ENCODE assay signal across 18 cellular contexts in genomic region chr18:67476585-67476984, GRCh38.
"Had no signal": no experiment of that assay in that cellular context is flagged by ENCODE, and none has a peak within 500 bp of the region (broad histone marks: within the 10 kb centered on the region; RNA-seq: fewer than 3 reads in every experiment).

No MANE protein-coding gene starts in this region.

- H3K4me1 Mint-ChIP-seq: activated CD8-positive, alpha-beta memory T cell treated with anti-CD3 and anti-CD28 coated beads, Interleukin-2, amount 10 ng/mL, durations not matched to agents 7 days and 5 days had no signal

- H3K4me3 Mint-ChIP-seq: activated CD8-positive, alpha-beta memory T cell treated with anti-CD3 and anti-CD28 coated beads, Interleukin-2, amount 10 ng/mL, durations not matched to agents 7 days and 5 days; activated naive CD8-positive, alpha-beta T cell; activated T-cell treated with anti-CD3 and anti-CD28 coated beads, Interleukin-2, amount 50 U/mL, for 24 hours; effector memory CD8-positive, alpha-beta T cell; natural killer cell treated with Interleukin-12 subunit alpha and Interleukin-12 subunit beta and Interleukin-15 and Interleukin-18, amount 100 ng/mL, for 72 hours; stimulated activated naive CD8-positive, alpha-beta T cell treated with anti-CD3 and anti-CD28 coated beads, Interleukin-15, Interleukin-2, amounts not matched to agents 100 ng/mL and 50 ng/mL, for 24 hours had no signal

- H3K27me3 ChIP-seq: heart left ventricle, sigmoid colon, upper lobe of left lung had no signal

- H3K9me3 Mint-ChIP-seq: activated T-cell treated with anti-CD3 and anti-CD28 coated beads, Interleukin-2, amount 50 U/mL, for 24 hours; effector memory CD8-positive, alpha-beta T cell; natural killer cell treated with Interleukin-12 subunit alpha and Interleukin-12 subunit beta and Interleukin-15 and Interleukin-18, amount 100 ng/mL, for 72 hours; stimulated activated naive CD8-positive, alpha-beta T cell treated with anti-CD3 and anti-CD28 coated beads, Interleukin-15, Interleukin-2, amounts not matched to agents 100 ng/mL and 50 ng/mL, for 24 hours had no signal

- H3K27ac Mint-ChIP-seq: activated CD8-positive, alpha-beta memory T cell treated with anti-CD3 and anti-CD28 coated beads, Interleukin-2, amount 10 ng/mL, durations not matched to agents 7 days and 5 days; activated naive CD8-positive, alpha-beta T cell; activated T-cell treated with anti-CD3 and anti-CD28 coated beads, Interleukin-2, amount 50 U/mL, for 24 hours; effector memory CD8-positive, alpha-beta T cell; natural killer cell treated with Interleukin-12 subunit alpha and Interleukin-12 subunit beta and Interleukin-15 and Interleukin-18, amount 100 ng/mL, for 72 hours; stimulated activated naive CD8-positive, alpha-beta T cell treated with anti-CD3 and anti-CD28 coated beads, Interleukin-15, Interleukin-2, amounts not matched to agents 100 ng/mL and 50 ng/mL, for 24 hours had no signal

- H3K4me3 ChIP-seq: heart left ventricle, sigmoid colon, upper lobe of left lung had no signal

- H3K9me3 ChIP-seq: sigmoid colon, upper lobe of left lung had no signal

- DNase-seq: activated CD4-positive, alpha-beta T cell treated with anti-CD3 and anti-CD28 coated beads, Interleukin-2, amount 50 U/mL, for 4 hours; activated CD4-positive, CD25-positive, alpha-beta regulatory T cell treated with anti-CD3 and anti-CD28 coated beads, Interleukin-2, amount 50 U/mL, for 72 hours; activated CD8-positive, alpha-beta memory T cell treated with anti-CD3 and anti-CD28 coated beads, Interleukin-2, amount 10 ng/mL, durations not matched to agents 7 days and 5 days; activated gamma-delta T cell; activated T-cell treated with anti-CD3 and anti-CD28 coated beads, Interleukin-2, amount 50 U/mL, for 24 hours; aorta; cortex of kidney; effector memory CD8-positive, alpha-beta T cell; foreskin melanocyte; heart left ventricle; mammary epithelial cell; sigmoid colon; stimulated activated CD4-positive, alpha-beta T cell treated with anti-CD3 and anti-CD28 coated beads, Interleukin-12 subunit alpha, Interleukin-12 subunit beta, amount 100 ng/mL, for 4 hours; SW 1271; upper lobe of left lung had no signal

- H3K27me3 Mint-ChIP-seq: activated CD8-positive, alpha-beta memory T cell treated with anti-CD3 and anti-CD28 coated beads, Interleukin-2, amount 10 ng/mL, durations not matched to agents 7 days and 5 days; activated naive CD8-positive, alpha-beta T cell; activated T-cell treated with anti-CD3 and anti-CD28 coated beads, Interleukin-2, amount 50 U/mL, for 24 hours; effector memory CD8-positive, alpha-beta T cell; natural killer cell treated with Interleukin-12 subunit alpha and Interleukin-12 subunit beta and Interleukin-15 and Interleukin-18, amount 100 ng/mL, for 72 hours; stimulated activated naive CD8-positive, alpha-beta T cell treated with anti-CD3 and anti-CD28 coated beads, Interleukin-15, Interleukin-2, amounts not matched to agents 100 ng/mL and 50 ng/mL, for 24 hours had no signal

- H3K36me3 Mint-ChIP-seq: activated CD8-positive, alpha-beta memory T cell treated with anti-CD3 and anti-CD28 coated beads, Interleukin-2, amount 10 ng/mL, durations not matched to agents 7 days and 5 days; activated naive CD8-positive, alpha-beta T cell; natural killer cell treated with Interleukin-12 subunit alpha and Interleukin-12 subunit beta and Interleukin-15 and Interleukin-18, amount 100 ng/mL, for 72 hours had no signal

- H3K27ac ChIP-seq: heart left ventricle, sigmoid colon, upper lobe of left lung had no signal

- ATAC-seq: activated CD8-positive, alpha-beta memory T cell treated with anti-CD3 and anti-CD28 coated beads, Interleukin-2, amount 10 ng/mL, durations not matched to agents 7 days and 5 days; effector memory CD8-positive, alpha-beta T cell; heart left ventricle; natural killer cell treated with Interleukin-12 subunit alpha and Interleukin-12 subunit beta and Interleukin-15 and Interleukin-18, amount 100 ng/mL, for 72 hours had no signal

- H3K36me3 ChIP-seq: heart left ventricle, sigmoid colon, upper lobe of left lung had no signal

- H3K4me1 ChIP-seq: heart left ventricle, sigmoid colon, upper lobe of left lung had no signal
